In the genomic region with DNA sequence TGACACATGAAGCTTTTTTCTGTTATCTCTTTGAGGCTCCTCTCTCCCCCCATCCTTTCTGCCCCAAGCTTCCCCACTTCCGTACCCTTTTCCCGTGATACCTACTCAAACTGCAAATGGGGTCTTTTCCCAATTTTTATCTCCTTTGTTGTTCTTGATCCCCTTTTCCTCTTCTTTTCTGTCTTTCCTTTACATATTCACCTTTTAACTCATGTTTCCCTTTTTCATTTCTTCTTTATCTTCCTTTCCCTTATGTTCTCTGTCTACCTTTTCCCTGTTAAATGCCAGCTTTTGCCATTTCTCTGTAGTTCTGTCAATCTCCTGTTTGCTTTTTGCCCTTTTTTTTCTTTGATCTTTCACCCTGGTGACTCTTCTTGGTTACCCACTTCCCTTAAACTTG, we compare ENCODE assay signal across 16 cellular contexts. TPM values are rescaled to one million over a fixed set of nuclear protein-coding genes. Genes with fewer than 3 reads are reported as not detected.
DNase-seq lines count a peak whose midpoint lies in the region; ATAC-seq and TF ChIP-seq lines count a peak whose summit lies in the region.
"Had no signal": no experiment of that assay in that cellular context is flagged by ENCODE, and none has a peak within 500 bp of the region (broad histone marks: within the 10 kb centered on the region; RNA-seq: fewer than 3 reads in every experiment).

No MANE protein-coding gene starts in this region.

- H3K27ac ChIP-seq in stomach smooth muscle (ENCODE audit: low read length), result peak overlapping the region; percentile 98

- H3K4me1 ChIP-seq in stomach smooth muscle (ENCODE audit: control insufficient read depth, insufficient read depth, low read length), result peaks cover 28% of the 10 kb centered on the region

- no peaks in the 10 kb centered on the region for H3K9me3 ChIP-seq in stomach smooth muscle (ENCODE audit: control insufficient read depth in 2 of 2, low read length in 2 of 2)
- H3K9me3 ChIP-seq: adrenal gland, Peyer's patch, spleen, testis had no signal

- ATAC-seq in activated T-helper 17 cell treated with anti-CD3 and anti-CD28 coated beads, Interleukin-2, amount 50 U/mL, for 72 hours (replicated peaks), result no peak
- ATAC-seq in HG02981 (IDR thresholded peaks at IDR 0.05; ENCODE audit: unreplicated experiment), result no peak

- no peaks in the 10 kb centered on the region for H3K27me3 ChIP-seq in stomach smooth muscle (ENCODE audit: control insufficient read depth in 1 of 2, insufficient read depth in 2 of 2, low read length in 2 of 2)
- H3K27me3 ChIP-seq: adrenal gland, Peyer's patch, testis had no signal

- H3K27me3 Mint-ChIP-seq in T-helper 2 cell treated with Interferon-gamma antibody and Interleukin-4, amounts not matched to agents 5 μg/mL and 100 μg/mL, for 36 hours (ENCODE audit: low read depth), result peaks cover 81% of the 10 kb centered on the region
- peaks cover 69% of the 10 kb centered on the region for H3K27me3 Mint-ChIP-seq in activated T-helper 17 cell treated with anti-CD3 and anti-CD28 coated beads, Interleukin-2, amount 50 U/mL, for 72 hours
- peaks cover 70% of the 10 kb centered on the region for H3K27me3 Mint-ChIP-seq in mesothelial cell of epicardium (ENCODE audit: low read depth)

- H3K36me3 Mint-ChIP-seq in T-helper 2 cell treated with Interferon-gamma antibody and Interleukin-4, amounts not matched to agents 5 μg/mL and 100 μg/mL, for 36 hours (ENCODE audit: low read depth), result no peaks in the 10 kb centered on the region
- H3K36me3 Mint-ChIP-seq in activated T-helper 17 cell treated with anti-CD3 and anti-CD28 coated beads, Interleukin-2, amount 50 U/mL, for 72 hours (ENCODE audit: low read depth), result no peaks in the 10 kb centered on the region
- H3K36me3 Mint-ChIP-seq in mesothelial cell of epicardium, result no peaks in the 10 kb centered on the region

- no peak overlapping the region for H3K9ac ChIP-seq in stomach smooth muscle (ENCODE audit: low read length in 2 of 2)

- H3K4me1 Mint-ChIP-seq in T-helper 2 cell treated with Interferon-gamma antibody and Interleukin-4, amounts not matched to agents 5 μg/mL and 100 μg/mL, for 36 hours (ENCODE audit: low read depth), result peaks cover 18% of the 10 kb centered on the region
- H3K4me1 Mint-ChIP-seq in activated T-helper 17 cell treated with anti-CD3 and anti-CD28 coated beads, Interleukin-2, amount 50 U/mL, for 72 hours, result peaks cover 15% of the 10 kb centered on the region
- H3K4me1 Mint-ChIP-seq in mesothelial cell of epicardium, result peaks cover 35% of the 10 kb centered on the region

- no peak overlapping the region for H3K4me3 ChIP-seq in stomach smooth muscle (ENCODE audit: low read length in 2 of 2)

- DNase-seq in T-helper 2 cell treated with Interferon-gamma antibody and Interleukin-4, amounts not matched to agents 5 μg/mL and 100 μg/mL, for 36 hours (ENCODE audit: low spot score), result no peak
- no peak for DNase-seq in T-helper 2 cell
- no peak for DNase-seq in mesothelial cell of epicardium (ENCODE audit: low spot score in 2 of 2, unreplicated experiment in 2 of 2)
- DNase-seq in 8988T, result no peak
- DNase-seq in germinal center (ENCODE audit: low spot score), result no peak
- DNase-seq: adrenal gland, dermis blood vessel endothelial cell, IMR-90, NCI-H1417 treated with DMSO at 0.1 percent for 48 hours, Peyer's patch, spleen, testis had no signal

- TF ChIP-seq CTCF in mesothelial cell of epicardium (IDR thresholded peaks at IDR 0.05; ENCODE audit: unreplicated experiment), result no peak

- peak overlapping the region; percentile 0 for H3K4me3 Mint-ChIP-seq in T-helper 2 cell treated with Interferon-gamma antibody and Interleukin-4, amounts not matched to agents 5 μg/mL and 100 μg/mL, for 36 hours
- peak overlapping the region; percentile 82 for H3K4me3 Mint-ChIP-seq in activated T-helper 17 cell treated with anti-CD3 and anti-CD28 coated beads, Interleukin-2, amount 50 U/mL, for 72 hours
- peak overlapping the region; percentile 44 for H3K4me3 Mint-ChIP-seq in mesothelial cell of epicardium

- H3K27ac Mint-ChIP-seq in T-helper 2 cell treated with Interferon-gamma antibody and Interleukin-4, amounts not matched to agents 5 μg/mL and 100 μg/mL, for 36 hours, result no peak overlapping the region
- no peak overlapping the region for H3K27ac Mint-ChIP-seq in activated T-helper 17 cell treated with anti-CD3 and anti-CD28 coated beads, Interleukin-2, amount 50 U/mL, for 72 hours
- H3K27ac Mint-ChIP-seq in mesothelial cell of epicardium, result no peak overlapping the region

- no peaks in the 10 kb centered on the region for H3K9me3 Mint-ChIP-seq in T-helper 2 cell treated with Interferon-gamma antibody and Interleukin-4, amounts not matched to agents 5 μg/mL and 100 μg/mL, for 36 hours
- no peaks in the 10 kb centered on the region for H3K9me3 Mint-ChIP-seq in activated T-helper 17 cell treated with anti-CD3 and anti-CD28 coated beads, Interleukin-2, amount 50 U/mL, for 72 hours
- H3K9me3 Mint-ChIP-seq in mesothelial cell of epicardium, result no peaks in the 10 kb centered on the region

- H3K36me3 ChIP-seq in stomach smooth muscle (ENCODE audit: control insufficient read depth in 2 of 2, insufficient read depth in 2 of 2, low read length in 2 of 2), result no peaks in the 10 kb centered on the region
- H3K36me3 ChIP-seq: adrenal gland, Peyer's patch, spleen had no signal

RNA-seq across cellular contexts. Expression of a gene that starts 2.6 kb away (rescaled TPM):
- total RNA-seq in activated T-helper 17 cell treated with anti-CD3 and anti-CD28 coated beads, Interleukin-2, amount 50 U/mL, for 72 hours, result not detected
- total RNA-seq in mesothelial cell of epicardium, result 5.7 to 9.6 TPM (median 9.2 TPM) in 3 replicates
- total RNA-seq: activated CD8-positive, alpha-beta memory T cell treated with anti-CD3 and anti-CD28 coated beads for 36 hours had no signal

Comparison
In these comparisons a context has a peak if more than half of its experiments do, and no peak if none do; other contexts are left out.
1. H3K4me3 Mint-ChIP-seq: peak in every context shown above with its lines; median percentile 82 in activated T-helper 17 cell treated with anti-CD3 and anti-CD28 coated beads, Interleukin-2, amount 50 U/mL, for 72 hours; 44 in mesothelial cell of epicardium; 0 in T-helper 2 cell treated with Interferon-gamma antibody and Interleukin-4, amounts not matched to agents 5 μg/mL and 100 μg/mL, for 36 hours.